In genomic region chr2:181138816-181139215, GRCh38 we compare ENCODE assay signal across 12 cellular contexts.
DNase-seq lines count a peak whose midpoint lies in the region; ATAC-seq, FAIRE-seq and TF ChIP-seq lines count a peak whose summit lies in the region.
"Had no signal": no experiment of that assay in that cellular context is flagged by ENCODE, and none has a peak within 500 bp of the region (broad histone marks: within the 10 kb centered on the region; RNA-seq: fewer than 3 reads in every experiment).

No MANE protein-coding gene starts in this region.

- no peak overlapping the region for H3K9ac ChIP-seq in astrocyte (ENCODE audit: low read length)

- H2AFZ ChIP-seq in astrocyte (ENCODE audit: low read depth, low read length) = no peak overlapping the region

- peaks cover 28% of the 10 kb centered on the region for H3K36me3 Mint-ChIP-seq in activated T-cell treated with anti-CD3 and anti-CD28 coated beads, Interleukin-2, amount 50 U/mL, for 24 hours (ENCODE audit: low read depth)
- H3K36me3 Mint-ChIP-seq in astrocyte (ENCODE audit: low read depth, unreplicated experiment) = no peaks in the 10 kb centered on the region

- no peak for TF ChIP-seq POLR2A in lower leg skin (IDR thresholded peaks at IDR 0.05)

- H3K4me1 Mint-ChIP-seq in activated T-cell treated with anti-CD3 and anti-CD28 coated beads, Interleukin-2, amount 50 U/mL, for 24 hours (ENCODE audit: low read depth) = peaks cover 68% of the 10 kb centered on the region
- H3K4me1 Mint-ChIP-seq in astrocyte (ENCODE audit: low read depth, unreplicated experiment) = peaks cover 3% of the 10 kb centered on the region

- no peaks in the 10 kb centered on the region for H3K4me1 ChIP-seq in astrocyte (ENCODE audit: insufficient read depth, low read length)
- no peaks in the 10 kb centered on the region for H3K4me1 ChIP-seq in right atrium auricular region
- H3K4me1 ChIP-seq: tibial artery had no signal

- no peaks in the 10 kb centered on the region for H3K79me2 ChIP-seq in astrocyte (ENCODE audit: insufficient read depth, low read length)

- H3K4me2 ChIP-seq in astrocyte (ENCODE audit: low read length) = no peak overlapping the region

- DNase-seq in activated T-cell treated with anti-CD3 and anti-CD28 coated beads, Interleukin-2, amount 50 U/mL, for 24 hours = no peak
- no peak for DNase-seq in activated T-cell treated with anti-CD3 and anti-CD28 coated beads, Interleukin-2, amount 50 U/mL, for 1 hour
- peak; percentile 52 for DNase-seq in NCI-H446 treated with DMSO at 0.1 percent for 48 hours (lab: John Stamatoyannopoulos, UW)
- peak; percentile 18 for DNase-seq in astrocyte (ENCODE audit: low read depth)
- peak; percentile 34 for DNase-seq in skeletal muscle cell (ENCODE audit: low read depth)
- DNase-seq in lower leg skin (ENCODE audit: low spot score in 2 of 2) = no peak
- no peak for DNase-seq in right atrium auricular region (ENCODE audit: low spot score)
- DNase-seq: amygdala, DMS53, NCI-H1092, tibial artery had no signal

- no peaks in the 10 kb centered on the region for H3K36me3 ChIP-seq in astrocyte (ENCODE audit: insufficient read depth, low read length)
- H3K36me3 ChIP-seq in right atrium auricular region = no peaks in the 10 kb centered on the region
- H3K36me3 ChIP-seq: tibial artery had no signal

- H3K27ac Mint-ChIP-seq in activated T-cell treated with anti-CD3 and anti-CD28 coated beads, Interleukin-2, amount 50 U/mL, for 24 hours = peak overlapping the region; percentile 24
- no peak overlapping the region for H3K27ac Mint-ChIP-seq in astrocyte (ENCODE audit: unreplicated experiment)

- intact Hi-C loops in lower leg skin (cut with DNase I; ENCODE audit: low total_unique reads) = no loop called here

- WGBS in lower leg skin, 2 donors = 51 to 52% methylated on average over 3 of the region's 3 CpGs

- H3K4me3 ChIP-seq in astrocyte (ENCODE audit: insufficient read depth, low read depth, low read length) (no peak overlapping the region), skeletal muscle cell (ENCODE audit: low read depth, low read length) (no peak overlapping the region), lower leg skin (ENCODE audit: low read depth, poor library complexity, severe bottlenecking) (no peak overlapping the region), right atrium auricular region (no peak overlapping the region)
- H3K4me3 ChIP-seq: tibial artery had no signal

- ATAC-seq in HG02623 (IDR thresholded peaks at IDR 0.05; ENCODE audit: unreplicated experiment) = no peak

- H3K9me3 ChIP-seq in astrocyte (ENCODE audit: insufficient read depth, low read depth, low read length) (no peaks in the 10 kb centered on the region), right atrium auricular region (no peaks in the 10 kb centered on the region)
- H3K9me3 ChIP-seq: tibial artery had no signal

- TF ChIP-seq CTCF in astrocyte (IDR thresholded peaks at IDR 0.05; ENCODE audit: insufficient read depth, low read depth, low read length) (no peak), lower leg skin (IDR thresholded peaks at IDR 0.05) (no peak), right atrium auricular region (IDR thresholded peaks at IDR 0.05) (no peak)

- no peaks in the 10 kb centered on the region for H3K27me3 Mint-ChIP-seq in activated T-cell treated with anti-CD3 and anti-CD28 coated beads, Interleukin-2, amount 50 U/mL, for 24 hours
- no peaks in the 10 kb centered on the region for H3K27me3 Mint-ChIP-seq in astrocyte (ENCODE audit: low read depth, unreplicated experiment)

- peaks cover 12% of the 10 kb centered on the region for H3K9me3 Mint-ChIP-seq in activated T-cell treated with anti-CD3 and anti-CD28 coated beads, Interleukin-2, amount 50 U/mL, for 24 hours
- no peaks in the 10 kb centered on the region for H3K9me3 Mint-ChIP-seq in astrocyte (ENCODE audit: unreplicated experiment)

- no peaks in the 10 kb centered on the region for H4K20me1 ChIP-seq in astrocyte (ENCODE audit: insufficient read depth, low read length)

- H3K27ac ChIP-seq in astrocyte (ENCODE audit: low read depth, low read length) (no peak overlapping the region), right atrium auricular region (no peak overlapping the region)
- H3K27ac ChIP-seq: tibial artery had no signal

- no peak overlapping the region for H3K4me3 Mint-ChIP-seq in activated T-cell treated with anti-CD3 and anti-CD28 coated beads, Interleukin-2, amount 50 U/mL, for 24 hours
- no peak overlapping the region for H3K4me3 Mint-ChIP-seq in astrocyte (ENCODE audit: unreplicated experiment)

- H3K27me3 ChIP-seq in astrocyte (ENCODE audit: insufficient read depth, low read length) (no peaks in the 10 kb centered on the region), right atrium auricular region (peaks cover 0 to 3% of the 10 kb centered on the region in 2 donors)
- H3K27me3 ChIP-seq: tibial artery had no signal

- FAIRE-seq in astrocyte (lab: Jason Lieb, UNC) = no peak

Comparison
In these comparisons a context has a peak if more than half of its experiments do, and no peak if none do; other contexts are left out.
1. DNase-seq: peak in NCI-H446 treated with DMSO at 0.1 percent for 48 hours (single experiment), astrocyte (single experiment) and skeletal muscle cell (single experiment); none in activated T-cell treated with anti-CD3 and anti-CD28 coated beads, Interleukin-2, amount 50 U/mL, for 24 hours (single experiment), activated T-cell treated with anti-CD3 and anti-CD28 coated beads, Interleukin-2, amount 50 U/mL, for 1 hour (single experiment), lower leg skin (0 of 2) and right atrium auricular region (single experiment).